ENCODE assay signal across 20 cellular contexts in the genomic region with DNA sequence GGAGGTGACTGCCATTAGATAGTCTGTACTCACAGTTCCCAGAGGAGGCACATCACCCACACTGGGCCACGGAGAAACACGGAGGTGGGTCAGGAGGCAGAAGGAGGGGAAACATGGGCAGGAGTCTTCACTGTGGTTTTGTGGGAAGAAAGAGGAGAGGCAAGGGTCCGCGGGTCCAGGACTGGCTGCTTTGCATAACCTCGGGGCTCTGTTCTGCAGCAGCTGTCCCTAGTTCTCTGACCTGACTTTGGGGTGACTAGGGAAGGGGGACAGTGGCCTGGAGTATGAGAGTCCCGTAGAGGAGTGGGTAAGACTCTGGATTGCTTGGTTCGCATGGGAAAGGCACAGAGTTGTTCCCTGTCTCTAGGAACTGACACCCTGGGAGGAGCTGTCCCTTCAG.
"Had no signal": no experiment of that assay in that cellular context is flagged by ENCODE, and none has a peak within 500 bp of the region (broad histone marks: within the 10 kb centered on the region; RNA-seq: fewer than 3 reads in every experiment).

No MANE protein-coding gene starts in this region.

- H3K9me3 ChIP-seq: colonic mucosa, esophagus squamous epithelium, gastrocnemius medialis, heart right ventricle, left lung, lower lobe of right lung had no signal

- H3K27ac ChIP-seq: colonic mucosa, dorsolateral prefrontal cortex, epithelial cell of prostate, esophagus squamous epithelium, gastrocnemius medialis, heart right ventricle, left lung, lower lobe of right lung had no signal

- H3K4me3 ChIP-seq: colonic mucosa, dorsolateral prefrontal cortex, esophagus squamous epithelium, gastrocnemius medialis, heart right ventricle, left lung, lower lobe of right lung had no signal

- H3K4me1 ChIP-seq: colonic mucosa, gastrocnemius medialis, heart right ventricle, left lung, lower lobe of right lung had no signal

- H3K36me3 ChIP-seq: colonic mucosa, esophagus squamous epithelium, gastrocnemius medialis, heart right ventricle, left lung, lower lobe of right lung had no signal

- H3K27me3 ChIP-seq: colonic mucosa, esophagus squamous epithelium, gastrocnemius medialis, left lung had no signal

- DNase-seq: colonic mucosa; dermis blood vessel endothelial cell; dorsolateral prefrontal cortex; effector CD4-positive, alpha-beta T cell; effector memory CD4-positive, alpha-beta T cell; erythroblast; esophagus squamous epithelium; foreskin fibroblast; foreskin melanocyte; gastrocnemius medialis; glutamatergic neuron; heart right ventricle; hippocampal formation; left cardiac atrium; left lung; left ventricle myocardium superior; lower lobe of right lung; mesenchymal stem cell; midbrain had no signal
